In genomic region chr1:38063616-38064015, GRCh38 we compare ENCODE assay signal across 2 cellular contexts.
TF ChIP-seq lines count a peak whose summit lies in the region.

No MANE protein-coding gene starts in this region.

TF ChIP-seq in GM23338, 12 proteins besides CTCF, POLR2A, EP300 and RAD21:
- TF ChIP-seq NANOG (IDR thresholded peaks at IDR 0.05; ENCODE audit: borderline replicate concordance) (no peak), ZNF331 (CRISPR knock-in tag; IDR thresholded peaks at IDR 0.05; ENCODE audit: low read depth) (no peak), EZH2 (IDR thresholded peaks at IDR 0.05; ENCODE audit: low read depth, unreplicated experiment) (no peak), EZH2phosphoT487 (IDR thresholded peaks at IDR 0.05; ENCODE audit: unreplicated experiment) (no peak), ZNF462 (CRISPR knock-in tag; IDR thresholded peaks at IDR 0.05) (no peak), JUNB (IDR thresholded peaks at IDR 0.05; ENCODE audit: unreplicated experiment) (no peak), CREB1 (CRISPR knock-in tag; IDR thresholded peaks at IDR 0.05; ENCODE audit: low read depth) (no peak)

TF ChIP-seq in H1, 55 proteins besides CTCF, POLR2A, EP300 and RAD21:
- TF ChIP-seq CTBP2 (IDR thresholded peaks at IDR 0.05; ENCODE audit: borderline replicate concordance, insufficient read depth, insufficient read length, low read length): no peak
- no peak for TF ChIP-seq CBX5 (IDR thresholded peaks at IDR 0.05; ENCODE audit: low read depth, low read length)
- TF ChIP-seq, protein P1, sequence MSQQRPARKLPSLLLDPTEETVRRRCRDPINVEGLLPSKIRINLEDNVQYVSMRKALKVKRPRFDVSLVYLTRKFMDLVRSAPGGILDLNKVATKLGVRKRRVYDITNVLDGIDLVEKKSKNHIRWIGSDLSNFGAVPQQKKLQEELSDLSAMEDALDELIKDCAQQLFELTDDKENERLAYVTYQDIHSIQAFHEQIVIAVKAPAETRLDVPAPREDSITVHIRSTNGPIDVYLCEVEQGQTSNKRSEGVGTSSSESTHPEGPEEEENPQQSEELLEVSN (IDR thresholded peaks at IDR 0.05): no peak
- peak; percentile 59; the same call in 1 of the 2 replicates for TF ChIP-seq POU5F1 (IDR thresholded peaks at IDR 0.05; ENCODE audit: low read depth, low read length)
- no peak for TF ChIP-seq SIRT6 (IDR thresholded peaks at IDR 0.05; ENCODE audit: low read length)
TF ChIP-seq in H1: peak in this region for 1.
